Comparison of ENCODE assay signal across 21 cellular contexts in the genomic region with DNA sequence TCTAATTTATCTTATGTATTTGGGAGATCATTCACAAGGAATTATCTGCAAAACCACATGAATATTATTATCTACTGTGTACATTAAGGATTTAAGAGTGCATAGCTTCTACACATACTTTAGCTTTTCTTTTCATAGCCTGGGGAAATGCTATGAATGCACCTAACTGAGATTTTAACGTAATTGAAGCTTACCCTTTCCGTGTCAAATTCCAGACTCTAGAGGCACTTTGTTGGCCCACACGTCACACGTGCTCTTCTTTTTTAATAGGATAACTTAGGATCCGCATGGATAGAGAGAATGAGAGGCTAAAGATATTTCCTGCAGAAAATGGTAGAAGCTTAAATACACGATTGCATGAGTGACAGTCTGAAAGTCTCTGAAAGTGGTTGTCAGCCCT.
"Had no signal": no experiment of that assay in that cellular context is flagged by ENCODE, and none has a peak within 500 bp of the region (broad histone marks: within the 10 kb centered on the region; RNA-seq: fewer than 3 reads in every experiment).

No MANE protein-coding gene starts in this region.

- H3K27me3 Mint-ChIP-seq: activated naive CD8-positive, alpha-beta T cell; T-helper 17 cell had no signal

- H3K4me3 Mint-ChIP-seq: activated CD8-positive, alpha-beta T cell treated with anti-CD3 and anti-CD28 coated beads, Interleukin-2, amount 10 ng/mL, durations not matched to agents 7 days and 5 days; activated naive CD8-positive, alpha-beta T cell; T-helper 17 cell had no signal

- H3K27ac Mint-ChIP-seq: activated CD8-positive, alpha-beta T cell treated with anti-CD3 and anti-CD28 coated beads, Interleukin-2, amount 10 ng/mL, durations not matched to agents 7 days and 5 days; activated naive CD8-positive, alpha-beta T cell had no signal

- FAIRE-seq: RCC 7860, TTC549 had no signal

- DNase-seq: activated CD4-positive, CD25-positive, alpha-beta regulatory T cell; activated CD8-positive, alpha-beta memory T cell treated with anti-CD3 and anti-CD28 coated beads, Interleukin-2, amount 50 U/mL, for 48 hours; activated CD8-positive, alpha-beta T cell treated with anti-CD3 and anti-CD28 coated beads, Interleukin-2, amount 10 ng/mL, durations not matched to agents 7 days and 5 days; activated effector memory CD4-positive, alpha-beta T cell treated with anti-CD3 and anti-CD28 coated beads, Interleukin-2, amount 50 U/mL, for 16 hours; activated naive CD4-positive, alpha-beta T cell treated with Interleukin-2 at 50 U/mL for 16 hours; activated T-cell treated with anti-CD3 and anti-CD28 coated beads, Interleukin-2, amount 50 U/mL, for 1 hour; amygdala; IMR-90; Kasumi-1; KBM-7; NCI-H1105 treated with DMSO at 0.1 percent for 48 hours; NCI-H1436 treated with DMSO at 0.1 percent for 48 hours; NCI-H2081; NCI-H510A treated with DMSO at 0.1 percent for 48 hours; NCI-H69; SHP77 treated with DMSO at 0.1 percent for 48 hours; T-helper 17 cell; T-helper 9 cell had no signal

- ATAC-seq: activated CD8-positive, alpha-beta T cell treated with anti-CD3 and anti-CD28 coated beads, Interleukin-2, amount 10 ng/mL, durations not matched to agents 7 days and 5 days; T-helper 17 cell had no signal
